ENCODE assay signal across 9 cellular contexts in genomic region chr6:40328376-40328987, GRCh38.
A peak's percentile ranks its signal among the peaks of the same experiment; 100 is the strongest.
DNase-seq lines count a peak whose midpoint lies in the region; FAIRE-seq and TF ChIP-seq lines count a peak whose summit lies in the region.
"Had no signal": no experiment of that assay in that cellular context is flagged by ENCODE, and none has a peak within 500 bp of the region (broad histone marks: within the 10 kb centered on the region; RNA-seq: fewer than 3 reads in every experiment).

No MANE protein-coding gene starts in this region.

- H3K14ac ChIP-seq in trophoblast cell (ENCODE audit: low read length): no peak overlapping the region

- intact Hi-C loops in endothelial cell of umbilical vein (cut with micrococcal nuclease): loop anchor here (10.0 kb wide), 1 partner anchor 496 kb away; no protein-coding TSS in a partner anchor

- no peak overlapping the region for H4K91ac ChIP-seq in trophoblast cell (ENCODE audit: low read depth, low read length)

- TF ChIP-seq POLR2A in endothelial cell of umbilical vein (IDR thresholded peaks at IDR 0.05; ENCODE audit: low read depth, low read length): no peak

- dilution Hi-C loops in endothelial cell of umbilical vein (cut with MboI; ENCODE audit: extremely low pct_ligation_motif_present, low sequenced_read_pairs): no loop called here

- H3K9ac ChIP-seq in KMS-11: no peak overlapping the region
- H3K9ac ChIP-seq in endothelial cell of umbilical vein (replicated peaks; ENCODE audit: extremely low read depth, insufficient read depth, low read length): no peak overlapping the region
- H3K9ac ChIP-seq in trophoblast cell (ENCODE audit: low read length): no peak overlapping the region

- no peak overlapping the region for H3K18ac ChIP-seq in trophoblast cell (ENCODE audit: low read length)

- H3K4me2 ChIP-seq in KMS-11 (no peak overlapping the region), endothelial cell of umbilical vein (ENCODE audit: insufficient read depth, low read length) (no peak overlapping the region), trophoblast cell (ENCODE audit: low read length) (no peak overlapping the region)

- TF ChIP-seq CTCF in KMS-11 (conservative IDR thresholded peaks at IDR 0.05; ENCODE audit: low read depth, low read length) (0 out of 2 replicates have a peak, but pooled peaks have one; percentile 15), endothelial cell of umbilical vein (IDR thresholded peaks at IDR 0.05; ENCODE audit: extremely low read depth in 1 of 2, insufficient read depth in 1 of 2, low read depth in 1 of 2, low read length in 2 of 2) (peak; percentile 11 to 32)

- BruUV-seq in endothelial cell of umbilical vein (replicated peaks; lab: Mats Ljungman, UMichigan): no TSS peak

- H3K4me1 Mint-ChIP-seq in T-helper 1 cell treated with Interleukin-12 subunit alpha and Interleukin-12 subunit beta and Interleukin-4 antibody, amounts not matched to agents 30 μg/mL and 1 μg/mL, for 36 hours (ENCODE audit: low read depth): peaks cover 45% of the 10 kb centered on the region

- no peak overlapping the region for H4K8ac ChIP-seq in trophoblast cell (ENCODE audit: low read depth, low read length)

- H3K27me3 Mint-ChIP-seq in T-helper 1 cell treated with Interleukin-12 subunit alpha and Interleukin-12 subunit beta and Interleukin-4 antibody, amounts not matched to agents 30 μg/mL and 1 μg/mL, for 36 hours (ENCODE audit: low read depth): peaks cover 36% of the 10 kb centered on the region

- H3K4ac ChIP-seq in trophoblast cell (ENCODE audit: low read depth, low read length): no peak overlapping the region

- no peak overlapping the region for H3K4me3 Mint-ChIP-seq in T-helper 1 cell treated with Interleukin-12 subunit alpha and Interleukin-12 subunit beta and Interleukin-4 antibody, amounts not matched to agents 30 μg/mL and 1 μg/mL, for 36 hours

- no peaks in the 10 kb centered on the region for H3K9me1 ChIP-seq in endothelial cell of umbilical vein (replicated peaks; ENCODE audit: control insufficient read depth, extremely low read depth, insufficient read depth, low read length)

- H3K4me3 ChIP-seq in KMS-11 (IDR thresholded peaks at IDR 0.05; ENCODE audit: insufficient read depth, low read depth, low read length): no peak overlapping the region
- H3K4me3 ChIP-seq in endothelial cell of umbilical vein (replicated peaks in 1 of 3; ENCODE audit: insufficient read depth in 1 of 3, low read depth in 1 of 3, low read length in 3 of 3): no peak overlapping the region
- H3K4me3 ChIP-seq in trophoblast cell (ENCODE audit: low read depth, low read length): no peak overlapping the region

- no peak overlapping the region for H2AK5ac ChIP-seq in trophoblast cell (ENCODE audit: low read length)

- no peaks in the 10 kb centered on the region for H3K79me2 ChIP-seq in KMS-11 (ENCODE audit: insufficient read depth, low read depth)
- no peaks in the 10 kb centered on the region for H3K79me2 ChIP-seq in endothelial cell of umbilical vein (ENCODE audit: control insufficient read depth, insufficient read depth, low read length)
- no peaks in the 10 kb centered on the region for H3K79me2 ChIP-seq in trophoblast cell (ENCODE audit: control insufficient read depth, insufficient read depth, low read length, poor library complexity)

- no peak overlapping the region for H4K12ac ChIP-seq in trophoblast cell (ENCODE audit: low read depth, low read length)

- POLR2A ChIA-PET in endothelial cell of umbilical vein (lab: Charles Lee): no interaction called here

- H3K9me3 ChIP-seq in endothelial cell of umbilical vein (replicated peaks; ENCODE audit: control insufficient read depth, insufficient read depth, low read length) (no peaks in the 10 kb centered on the region), trophoblast cell (ENCODE audit: insufficient read depth, low read depth, low read length) (no peaks in the 10 kb centered on the region)

- no peak overlapping the region for H2BK120ac ChIP-seq in trophoblast cell (ENCODE audit: insufficient read depth, low read length, poor library complexity)

- H3K4me1 ChIP-seq in KMS-11 (ENCODE audit: low read depth, poor library complexity, severe bottlenecking) (no peaks in the 10 kb centered on the region), endothelial cell of umbilical vein (ENCODE audit: control insufficient read depth, extremely low read depth, insufficient read depth, low read length) (no peaks in the 10 kb centered on the region), trophoblast cell (ENCODE audit: control insufficient read depth in 1 of 2, insufficient read depth in 2 of 2, low read length in 2 of 2) (no peaks in the 10 kb centered on the region)

- no peaks in the 10 kb centered on the region for H3K79me1 ChIP-seq in trophoblast cell (ENCODE audit: low read length)

- H3K27ac ChIP-seq in KMS-11: no peak overlapping the region
- no peak overlapping the region for H3K27ac ChIP-seq in endothelial cell of umbilical vein (ENCODE audit: insufficient read depth, low read depth, low read length)
- H3K27ac ChIP-seq in trophoblast cell (ENCODE audit: low read depth, low read length): no peak overlapping the region

- WGBS in trophoblast cell (ENCODE audit: extremely low coverage, insufficient coverage, insufficient read length): no CpG with 5 or more reads among the region's 12 CpGs

- no peak overlapping the region for H3K23ac ChIP-seq in trophoblast cell (ENCODE audit: low read length)

- H4K20me1 ChIP-seq in KMS-11 (ENCODE audit: insufficient read depth) (no peaks in the 10 kb centered on the region), endothelial cell of umbilical vein (replicated peaks; ENCODE audit: control insufficient read depth, extremely low read depth, insufficient read depth, low read length) (no peaks in the 10 kb centered on the region)

- H2BK12ac ChIP-seq in trophoblast cell (ENCODE audit: low read length): no peak overlapping the region

- H3K27ac Mint-ChIP-seq in T-helper 1 cell treated with Interleukin-12 subunit alpha and Interleukin-12 subunit beta and Interleukin-4 antibody, amounts not matched to agents 30 μg/mL and 1 μg/mL, for 36 hours: peak overlapping the region; percentile 47

- no peaks in the 10 kb centered on the region for H3K27me3 ChIP-seq in KMS-11 (ENCODE audit: insufficient read depth, low read depth)
- H3K27me3 ChIP-seq in endothelial cell of umbilical vein (ENCODE audit: control insufficient read depth in 2 of 2, insufficient read depth in 2 of 2, low read length in 2 of 2): no peaks in the 10 kb centered on the region
- no peaks in the 10 kb centered on the region for H3K27me3 ChIP-seq in trophoblast cell (ENCODE audit: insufficient read depth, low read length)

- H3K36me3 Mint-ChIP-seq in T-helper 1 cell treated with Interleukin-12 subunit alpha and Interleukin-12 subunit beta and Interleukin-4 antibody, amounts not matched to agents 30 μg/mL and 1 μg/mL, for 36 hours (ENCODE audit: low read depth): peaks cover 5% of the 10 kb centered on the region

- no peak for FAIRE-seq in endothelial cell of umbilical vein (lab: Jason Lieb, UNC)
- FAIRE-seq: endometrium had no signal

- H2BK5ac ChIP-seq in trophoblast cell (ENCODE audit: low read depth, low read length, poor library complexity): no peak overlapping the region

- H3K36me3 ChIP-seq in KMS-11 (ENCODE audit: insufficient read depth): no peaks in the 10 kb centered on the region
- no peaks in the 10 kb centered on the region for H3K36me3 ChIP-seq in endothelial cell of umbilical vein (ENCODE audit: control insufficient read depth in 2 of 2, extremely low read depth in 1 of 2, insufficient read depth in 2 of 2, low read length in 2 of 2)
- H3K36me3 ChIP-seq in trophoblast cell (ENCODE audit: control insufficient read depth in 1 of 2, insufficient read depth in 2 of 2, low read length in 2 of 2): no peaks in the 10 kb centered on the region

- CTCF ChIA-PET in endothelial cell of umbilical vein (lab: Charles Lee): no interaction called here

- H2AFZ ChIP-seq in KMS-11 (ENCODE audit: low read depth): no peak overlapping the region
- no peak overlapping the region for H2AFZ ChIP-seq in endothelial cell of umbilical vein (ENCODE audit: low read depth, low read length)
- no peak overlapping the region for H2AFZ ChIP-seq in trophoblast cell (ENCODE audit: insufficient read depth, low read length, poor library complexity)

- DNase-seq in DMS153 treated with DMSO at 0.1 percent for 48 hours (lab: John Stamatoyannopoulos, UW; ENCODE audit: unreplicated experiment) (peak; percentile 89), endothelial cell of umbilical vein (ENCODE audit: low read depth, low spot score) (no peak), trophoblast cell (peak; percentile 4 to 36), AG08395 (ENCODE audit: low spot score) (no peak), occipital lobe (lab: John Stamatoyannopoulos, UW) (no peak)
- no peak for DNase-seq in activated effector memory CD4-positive, alpha-beta T cell treated with anti-CD3 and anti-CD28 coated beads, Interleukin-2, amount 50 U/mL, for 16 hours

- H3K9me3 Mint-ChIP-seq in T-helper 1 cell treated with Interleukin-12 subunit alpha and Interleukin-12 subunit beta and Interleukin-4 antibody, amounts not matched to agents 30 μg/mL and 1 μg/mL, for 36 hours: no peaks in the 10 kb centered on the region

TF ChIP-seq in endothelial cell of umbilical vein, 7 proteins besides CTCF, POLR2A, EP300 and RAD21:
- TF ChIP-seq JUN (IDR thresholded peaks at IDR 0.05; ENCODE audit: borderline replicate concordance, insufficient read depth, insufficient read length, low read depth) (no peak), FOS (IDR thresholded peaks at IDR 0.05; ENCODE audit: borderline replicate concordance, insufficient read depth, low read length) (no peak), POLR2AphosphoS5 (IDR thresholded peaks at IDR 0.05; ENCODE audit: insufficient read depth, low read depth, low read length) (no peak), EZH2 (IDR thresholded peaks at IDR 0.05; ENCODE audit: borderline replicate concordance, low read depth, low read length, severe bottlenecking) (no peak), GATA2 (IDR thresholded peaks at IDR 0.05; ENCODE audit: insufficient read depth, insufficient read length, low read depth, low read length) (no peak), MAX (IDR thresholded peaks at IDR 0.05; ENCODE audit: insufficient read depth, insufficient read length) (no peak), MYC (IDR thresholded peaks at IDR 0.05; ENCODE audit: low read depth, low read length) (no peak)

Comparison
In these comparisons a context has a peak if more than half of its experiments do, and no peak if none do; other contexts are left out.
1. DNase-seq: peak in DMS153 treated with DMSO at 0.1 percent for 48 hours (single experiment) and trophoblast cell (2 of 2); none in endothelial cell of umbilical vein (single experiment), activated effector memory CD4-positive, alpha-beta T cell treated with anti-CD3 and anti-CD28 coated beads, Interleukin-2, amount 50 U/mL, for 16 hours (single experiment), AG08395 (single experiment) and occipital lobe (single experiment).